Comparison of ENCODE assay signal across 20 cellular contexts in genomic region chr19:28435551-28436261, GRCh38.
DNase-seq lines count a peak whose midpoint lies in the region; ATAC-seq, FAIRE-seq and TF ChIP-seq lines count a peak whose summit lies in the region.
"Had no signal": no experiment of that assay in that cellular context is flagged by ENCODE, and none has a peak within 500 bp of the region (broad histone marks: within the 10 kb centered on the region; RNA-seq: fewer than 3 reads in every experiment).

No MANE protein-coding gene starts in this region.

- in situ Hi-C loops in HepG2 (cut with HindIII; ENCODE audit: extremely low pct_ligation_motif_present, low pct_unique_long_range_greater_than_20kb) = no loop called here

- TF ChIP-seq EP300 in HepG2 (IDR thresholded peaks at IDR 0.05; ENCODE audit: low read depth in 2 of 2, low read length in 2 of 2) (no peak), HepG2 (CRISPR knock-in tag; IDR thresholded peaks at IDR 0.05; ENCODE audit: borderline replicate concordance) (no peak)

- no peak overlapping the region for H3K4me3 Mint-ChIP-seq in stimulated activated naive CD8-positive, alpha-beta T cell treated with anti-CD3 and anti-CD28 coated beads, Interleukin-15, amount 100 ng/mL, for 72 hours
- H3K4me3 Mint-ChIP-seq: activated T-cell treated with anti-CD3 and anti-CD28 coated beads, Interleukin-2, amount 50 U/mL, for 24 hours; CD14-positive monocyte; H9 had no signal

- H3K4me3 ChIP-seq in liver (ENCODE audit: low read depth in 1 of 3, low read length in 3 of 3) (no peak overlapping the region), HepG2 (replicated peaks in 1 of 3; ENCODE audit: insufficient read depth in 1 of 3, low read depth in 2 of 3, low read length in 3 of 3) (no peak overlapping the region)

- H3K27ac Mint-ChIP-seq in stimulated activated naive CD8-positive, alpha-beta T cell treated with anti-CD3 and anti-CD28 coated beads, Interleukin-15, amount 100 ng/mL, for 72 hours = no peak overlapping the region
- H3K27ac Mint-ChIP-seq: activated T-cell treated with anti-CD3 and anti-CD28 coated beads, Interleukin-2, amount 50 U/mL, for 24 hours; H9 had no signal

- H3K4me1 ChIP-seq in liver (ENCODE audit: control insufficient read depth in 4 of 4, insufficient read depth in 4 of 4, low read length in 3 of 4) (no peaks in the 10 kb centered on the region), HepG2 (ENCODE audit: insufficient read depth, low read length) (no peaks in the 10 kb centered on the region)

- no peak for DNase-seq in HepG2 (ENCODE audit: low spot score)
- DNase-seq in UCSD-AML1 (lab: John Stamatoyannopoulos, UW; ENCODE audit: unreplicated experiment) = peak; percentile 19
- peak; percentile 15 for DNase-seq in left lobe of liver (ENCODE audit: low spot score)
- DNase-seq in kidney tubule cell (ENCODE audit: low spot score) = no peak
- no peak for DNase-seq in D341Med (ENCODE audit: low spot score)
- DNase-seq in stimulated activated naive CD8-positive, alpha-beta T cell treated with anti-CD3 and anti-CD28 coated beads, Interleukin-15, amount 100 ng/mL, for 72 hours = no peak
- DNase-seq: activated CD8-positive, alpha-beta memory T cell treated with anti-CD3 and anti-CD28 coated beads for 24 hours; activated naive CD4-positive, alpha-beta T cell; activated T-cell treated with anti-CD3 and anti-CD28 coated beads, Interleukin-2, amount 50 U/mL, for 24 hours; amniotic stem cell; H9; IMR-90; NCI-H1436; NCI-H510A treated with DMSO at 0.1 percent for 48 hours; nucleus accumbens; T1000 had no signal

- WGBS in liver = 55% methylated on average over 8 of the region's 8 CpGs
- WGBS in HepG2 (ENCODE audit: low lambda C conversion rate) = 25% methylated on average over 8 of the region's 8 CpGs

- H3K9me3 Mint-ChIP-seq in stimulated activated naive CD8-positive, alpha-beta T cell treated with anti-CD3 and anti-CD28 coated beads, Interleukin-15, amount 100 ng/mL, for 72 hours = peaks cover 5 to 40% of the 10 kb centered on the region in 2 donors
- H3K9me3 Mint-ChIP-seq: activated T-cell treated with anti-CD3 and anti-CD28 coated beads, Interleukin-2, amount 50 U/mL, for 24 hours had no signal

- TF ChIP-seq CTCF in liver (IDR thresholded peaks at IDR 0.05; ENCODE audit: low read depth, low read length, missing input control) = no peak
- no peak for TF ChIP-seq CTCF in HepG2 (CRISPR knock-in tag; IDR thresholded peaks at IDR 0.05)

- no peak overlapping the region for H3K4me2 ChIP-seq in HepG2 (ENCODE audit: low read depth, low read length)

- POLR2A ChIA-PET in HepG2 (lab: Yijun Ruan, JAX) = no interaction called here

- H3K27me3 ChIP-seq in liver (ENCODE audit: control insufficient read depth in 4 of 4, insufficient read depth in 4 of 4, low read length in 3 of 4) (no peaks in the 10 kb centered on the region), HepG2 (ENCODE audit: control insufficient read depth in 1 of 2, insufficient read depth in 2 of 2, low read length in 2 of 2) (no peaks in the 10 kb centered on the region)

- no peak for TF ChIP-seq RAD21 in liver (IDR thresholded peaks at IDR 0.05)
- TF ChIP-seq RAD21 in HepG2 (CRISPR knock-in tag; IDR thresholded peaks at IDR 0.05) = no peak

- no peaks in the 10 kb centered on the region for H3K36me3 ChIP-seq in liver (ENCODE audit: control insufficient read depth in 4 of 4, insufficient read depth in 3 of 4, low read depth in 1 of 4, low read length in 3 of 4)
- H3K36me3 ChIP-seq in HepG2 (replicated peaks in 1 of 2; ENCODE audit: control insufficient read depth in 1 of 2, insufficient read depth in 2 of 2, low read length in 2 of 2) = no peaks in the 10 kb centered on the region

- H3K27ac ChIP-seq in liver (ENCODE audit: low read depth in 1 of 2, low read length in 2 of 2) (no peak overlapping the region), HepG2 (ENCODE audit: extremely low read length, insufficient read depth, low read length) (no peak overlapping the region)

- intact Hi-C loops in HepG2 (cut with micrococcal nuclease; ENCODE audit: unreplicated experiment) = no loop called here

- H2AFZ ChIP-seq in HepG2 (ENCODE audit: low read length) = no peak overlapping the region

- TF ChIP-seq POLR2A in HepG2 (IDR thresholded peaks at IDR 0.05; ENCODE audit: insufficient read depth in 1 of 2, low read depth in 2 of 2, low read length in 2 of 2) = no peak

- no peak for FAIRE-seq in HepG2 (lab: Jason Lieb, UNC)
- FAIRE-seq: RCC 7860 had no signal

- H4K20me1 ChIP-seq in HepG2 (ENCODE audit: insufficient read depth, low read length) = no peaks in the 10 kb centered on the region

- CTCF ChIA-PET in HepG2 (lab: Yijun Ruan, JAX; ENCODE audit: low intra/inter-chr PET ratio, low total read pairs) = no interaction called here

- H3K4me1 Mint-ChIP-seq in stimulated activated naive CD8-positive, alpha-beta T cell treated with anti-CD3 and anti-CD28 coated beads, Interleukin-15, amount 100 ng/mL, for 72 hours = peaks cover 9% of the 10 kb centered on the region
- H3K4me1 Mint-ChIP-seq: CD14-positive monocyte had no signal

- BruUV-seq in HepG2 (replicated peaks; lab: Mats Ljungman, UMichigan) = no TSS peak

- peaks cover 7% of the 10 kb centered on the region for H3K27me3 Mint-ChIP-seq in stimulated activated naive CD8-positive, alpha-beta T cell treated with anti-CD3 and anti-CD28 coated beads, Interleukin-15, amount 100 ng/mL, for 72 hours
- H3K27me3 Mint-ChIP-seq: activated T-cell treated with anti-CD3 and anti-CD28 coated beads, Interleukin-2, amount 50 U/mL, for 24 hours had no signal

- H3K9me3 ChIP-seq in liver (ENCODE audit: control insufficient read depth in 4 of 4, low read length in 3 of 4) (no peaks in the 10 kb centered on the region), HepG2 (ENCODE audit: low read length) (peaks cover 59% of the 10 kb centered on the region)

- no peaks in the 10 kb centered on the region for H3K79me2 ChIP-seq in HepG2 (ENCODE audit: insufficient read depth, low read length)

- ATAC-seq in HepG2 (no peak), left lobe of liver (peak; percentile 36)
- ATAC-seq in stimulated activated naive CD8-positive, alpha-beta T cell treated with anti-CD3 and anti-CD28 coated beads, Interleukin-15, amount 100 ng/mL, for 72 hours = no peak
- ATAC-seq: SK-N-SH treated with all-trans-retinoic acid at 6 μM for 48 hours had no signal

- H3K9ac ChIP-seq in liver (ENCODE audit: low read depth in 1 of 2, low read length in 2 of 2) (no peak overlapping the region), HepG2 (ENCODE audit: insufficient read depth, low read depth, low read length) (no peak overlapping the region)

TF ChIP-seq in liver, 16 proteins besides CTCF, POLR2A, EP300 and RAD21:
- TF ChIP-seq ATF3 (IDR thresholded peaks at IDR 0.05) (no peak), NR2F2 (IDR thresholded peaks at IDR 0.05) (peak; percentile 85)

TF ChIP-seq in HepG2, 621 proteins besides CTCF, POLR2A, EP300 and RAD21:
- TF ChIP-seq GPN1 (CRISPR knock-in tag; IDR thresholded peaks at IDR 0.05; ENCODE audit: borderline replicate concordance) = no peak
- no peak for TF ChIP-seq CHCHD3 (CRISPR knock-in tag; IDR thresholded peaks at IDR 0.05)
- no peak for TF ChIP-seq NR0B2 (CRISPR knock-in tag; IDR thresholded peaks at IDR 0.05)
- TF ChIP-seq ARID3A (IDR thresholded peaks at IDR 0.05; ENCODE audit: low read depth, low read length) = no peak

Comparison
In these comparisons a context has a peak if more than half of its experiments do, and no peak if none do; other contexts are left out.
1. DNase-seq: peak in UCSD-AML1 (single experiment) and left lobe of liver (single experiment); none in HepG2 (single experiment), kidney tubule cell (single experiment), D341Med (single experiment) and stimulated activated naive CD8-positive, alpha-beta T cell treated with anti-CD3 and anti-CD28 coated beads, Interleukin-15, amount 100 ng/mL, for 72 hours (0 of 2).